ENCODE assay signal across 13 cellular contexts in the genomic region with DNA sequence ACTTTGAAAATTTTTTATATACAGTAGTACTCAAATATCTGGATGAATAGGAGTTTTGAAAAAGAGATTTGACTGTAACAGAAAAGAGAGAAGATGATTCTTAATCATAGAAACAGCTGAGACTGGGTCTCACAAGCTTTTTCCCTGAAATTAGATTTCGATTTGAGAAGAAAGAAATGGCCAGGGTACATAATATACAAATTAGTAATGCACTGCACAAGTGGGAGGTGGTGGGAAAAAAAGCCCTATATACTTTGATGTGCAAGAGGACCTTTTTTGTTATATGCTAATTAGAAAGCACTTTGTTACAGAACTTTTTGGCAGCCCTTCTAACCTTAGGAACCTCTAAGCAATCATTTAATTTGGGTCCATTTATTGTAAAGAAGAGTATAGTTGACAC.
DNase-seq lines count a peak whose midpoint lies in the region; ATAC-seq, FAIRE-seq and TF ChIP-seq lines count a peak whose summit lies in the region.
"Had no signal": no experiment of that assay in that cellular context is flagged by ENCODE, and none has a peak within 500 bp of the region (broad histone marks: within the 10 kb centered on the region; RNA-seq: fewer than 3 reads in every experiment).

No MANE protein-coding gene starts in this region.

- peaks cover 11% of the 10 kb centered on the region for H3K36me3 Mint-ChIP-seq in activated T-cell treated with anti-CD3 and anti-CD28 coated beads, Interleukin-2, amount 50 U/mL, for 4 hours (ENCODE audit: insufficient read depth)
- H3K36me3 Mint-ChIP-seq in stimulated activated effector memory CD8-positive, alpha-beta T cell treated with anti-CD3 and anti-CD28 coated beads, Interleukin-12 subunit alpha, Interleukin-12 subunit beta, amount 100 ng/mL, for 72 hours = no peaks in the 10 kb centered on the region

- H3K27me3 ChIP-seq in brain microvascular endothelial cell (replicated peaks) = no peaks in the 10 kb centered on the region
- H3K27me3 ChIP-seq: BLaER1 had no signal

- peak; percentile 84 to 92 for ATAC-seq in activated T-cell treated with anti-CD3 and anti-CD28 coated beads, Interleukin-2, amount 50 U/mL, for 4 hours
- peak; percentile 86 for ATAC-seq in stimulated activated effector memory CD8-positive, alpha-beta T cell treated with anti-CD3 and anti-CD28 coated beads, Interleukin-12 subunit alpha, Interleukin-12 subunit beta, amount 100 ng/mL, for 72 hours
- ATAC-seq: Panc1 had no signal

- H3K27me3 Mint-ChIP-seq in activated T-cell treated with anti-CD3 and anti-CD28 coated beads, Interleukin-2, amount 50 U/mL, for 4 hours (ENCODE audit: low read depth) = no peaks in the 10 kb centered on the region

- H3K4me3 ChIP-seq in brain microvascular endothelial cell (ENCODE audit: low read depth, low read length) = no peak overlapping the region
- H3K4me3 ChIP-seq: BLaER1 had no signal

- peak; percentile 39 for FAIRE-seq in TTC549 (lab: Jason Lieb, UNC)
- FAIRE-seq: H1 had no signal

- no peak overlapping the region for H3K27ac Mint-ChIP-seq in stimulated activated effector memory CD8-positive, alpha-beta T cell treated with anti-CD3 and anti-CD28 coated beads, Interleukin-12 subunit alpha, Interleukin-12 subunit beta, amount 100 ng/mL, for 72 hours

- DNase-seq in activated T-cell treated with anti-CD3 and anti-CD28 coated beads, Interleukin-2, amount 50 U/mL, for 4 hours = no peak
- no peak for DNase-seq in activated T-cell treated with anti-CD3 and anti-CD28 coated beads, Interleukin-2, amount 50 U/mL, for 48 hours
- DNase-seq in stimulated activated CD4-positive, alpha-beta T cell treated with anti-CD3 and anti-CD28 coated beads, Interleukin-4, amount 100 ng/mL, for 24 hours = peak; percentile 35
- DNase-seq in stimulated activated CD4-positive, alpha-beta T cell treated with anti-CD3 and anti-CD28 coated beads, Interleukin-2, amount 100 ng/mL, for 48 hours = no peak
- DNase-seq in stimulated activated effector memory CD8-positive, alpha-beta T cell treated with anti-CD3 and anti-CD28 coated beads, Interleukin-12 subunit alpha, Interleukin-12 subunit beta, amount 100 ng/mL, for 72 hours (ENCODE audit: low spot score in 2 of 2) = no peak
- DNase-seq in brain microvascular endothelial cell = no peak
- DNase-seq: MV-4-11, NCI-H1694 treated with DMSO at 0.1 percent for 48 hours had no signal

- in situ Hi-C loops in brain microvascular endothelial cell (cut with HindIII; ENCODE audit: low pct_ligation_motif_present, low sequenced_read_pairs) = no loop called here

- no peak overlapping the region for H3K27ac ChIP-seq in brain microvascular endothelial cell
- H3K27ac ChIP-seq: BLaER1, KMS-11 had no signal

- no peak overlapping the region for H3K4me3 Mint-ChIP-seq in activated T-cell treated with anti-CD3 and anti-CD28 coated beads, Interleukin-2, amount 50 U/mL, for 4 hours
- H3K4me3 Mint-ChIP-seq in stimulated activated effector memory CD8-positive, alpha-beta T cell treated with anti-CD3 and anti-CD28 coated beads, Interleukin-12 subunit alpha, Interleukin-12 subunit beta, amount 100 ng/mL, for 72 hours = no peak overlapping the region

- H3K9me3 Mint-ChIP-seq in activated T-cell treated with anti-CD3 and anti-CD28 coated beads, Interleukin-2, amount 50 U/mL, for 4 hours = no peaks in the 10 kb centered on the region
- H3K9me3 Mint-ChIP-seq in stimulated activated effector memory CD8-positive, alpha-beta T cell treated with anti-CD3 and anti-CD28 coated beads, Interleukin-12 subunit alpha, Interleukin-12 subunit beta, amount 100 ng/mL, for 72 hours = no peaks in the 10 kb centered on the region

- TF ChIP-seq CTCF in brain microvascular endothelial cell (IDR thresholded peaks at IDR 0.05; ENCODE audit: low read depth, low read length, missing control alignments) = no peak

- H3K36me3 ChIP-seq in brain microvascular endothelial cell (replicated peaks) = no peaks in the 10 kb centered on the region
- H3K36me3 ChIP-seq: BLaER1 had no signal

- peaks cover 75% of the 10 kb centered on the region for H3K4me1 Mint-ChIP-seq in activated T-cell treated with anti-CD3 and anti-CD28 coated beads, Interleukin-2, amount 50 U/mL, for 4 hours (ENCODE audit: low read depth)
- H3K4me1 Mint-ChIP-seq in stimulated activated effector memory CD8-positive, alpha-beta T cell treated with anti-CD3 and anti-CD28 coated beads, Interleukin-12 subunit alpha, Interleukin-12 subunit beta, amount 100 ng/mL, for 72 hours = peaks cover 59% of the 10 kb centered on the region
